In genomic region chr9:136833381-136834142, GRCh38 we compare ENCODE assay signal across 17 cellular contexts. TPM values are rescaled to one million over a fixed set of nuclear protein-coding genes. Genes with fewer than 3 reads are reported as not detected.
DNase-seq lines count a peak whose midpoint lies in the region; ATAC-seq and TF ChIP-seq lines count a peak whose summit lies in the region.
"Had no signal": no experiment of that assay in that cellular context is flagged by ENCODE, and none has a peak within 500 bp of the region (broad histone marks: within the 10 kb centered on the region; RNA-seq: fewer than 3 reads in every experiment).

No MANE protein-coding gene starts in this region.

- no peak overlapping the region for H3K4me2 ChIP-seq in neural progenitor cell
- H3K4me2 ChIP-seq: GM23338, PC-9 had no signal

- no peaks in the 10 kb centered on the region for H3K4me1 Mint-ChIP-seq in WTC11
- no peaks in the 10 kb centered on the region for H3K4me1 Mint-ChIP-seq in neural progenitor cell
- H3K4me1 Mint-ChIP-seq: CD4-positive, alpha-beta memory T cell; GM23338 had no signal

- H3K79me2 ChIP-seq in neural progenitor cell (ENCODE audit: low read depth), result no peaks in the 10 kb centered on the region

- peaks cover 29% of the 10 kb centered on the region for H3K36me3 Mint-ChIP-seq in WTC11
- peaks cover 10% of the 10 kb centered on the region for H3K36me3 Mint-ChIP-seq in neural progenitor cell

- CTCF ChIA-PET in WTC11 (lab: Charles Lee), result interaction anchor here (1.4 to 1.5 kb wide), 2 partner anchors 9 to 234 kb away, joined by 3 read pairs; partner anchors contain the start of gene AJM1

- H3K27me3 Mint-ChIP-seq in WTC11 (ENCODE audit: low read depth) (no peaks in the 10 kb centered on the region), neural progenitor cell (ENCODE audit: insufficient read depth, low read depth) (peaks cover 11% of the 10 kb centered on the region)
- H3K27me3 Mint-ChIP-seq: CD4-positive, alpha-beta memory T cell had no signal

- no peak overlapping the region for H2AFZ ChIP-seq in neural progenitor cell (replicated peaks)
- H2AFZ ChIP-seq: GM23338, PC-9 had no signal

- DNase-seq in HK-2 (ENCODE audit: unreplicated experiment) (peak; percentile 33), WTC11 (ENCODE audit: low spot score) (no peak), left ventricle myocardium inferior (peak; percentile 18), neural progenitor cell (ENCODE audit: low spot score) (no peak), psoas muscle (no peak), NCI-H1417 (lab: John Stamatoyannopoulos, UW) (no peak)
- DNase-seq in activated effector memory CD4-positive, alpha-beta T cell treated with anti-CD3 and anti-CD28 coated beads, Interleukin-2, amount 50 U/mL, for 16 hours, result no peak
- DNase-seq: BE2C, KBM-7, NCI-H146, NCI-H2081 treated with DMSO at 0.1 percent for 48 hours, NCI-H510A treated with DMSO at 0.1 percent for 48 hours had no signal

- peaks cover 7% of the 10 kb centered on the region for H4K20me1 ChIP-seq in neural progenitor cell (ENCODE audit: low read depth)

- TF ChIP-seq CTCF in WTC11 (IDR thresholded peaks at IDR 0.05) (no peak), left ventricle myocardium inferior (IDR thresholded peaks at IDR 0.05; ENCODE audit: borderline replicate concordance) (no peak), neural progenitor cell (IDR thresholded peaks at IDR 0.05) (no peak), psoas muscle (IDR thresholded peaks at IDR 0.05) (no peak)

- H3K27ac ChIP-seq in left ventricle myocardium inferior (replicated peaks), result no peak overlapping the region
- no peak overlapping the region for H3K27ac ChIP-seq in neural progenitor cell
- no peak overlapping the region for H3K27ac ChIP-seq in psoas muscle
- H3K27ac ChIP-seq: PC-9 had no signal

- H3K4me3 ChIP-seq in left ventricle myocardium inferior (no peak overlapping the region), neural progenitor cell (no peak overlapping the region), psoas muscle (no peak overlapping the region)
- H3K4me3 ChIP-seq: GM23338, PC-9 had no signal

- POLR2A ChIA-PET in WTC11 (lab: Charles Lee), result interaction anchor here (0.7 kb wide), 1 partner anchor 22 kb away, joined by 3 read pairs; no protein-coding TSS in a partner anchor

- H3K9ac ChIP-seq in neural progenitor cell, result no peak overlapping the region

- ATAC-seq in WTC11 (no peak), HG03460 (IDR thresholded peaks at IDR 0.05; ENCODE audit: unreplicated experiment) (no peak), psoas muscle (no peak)
- ATAC-seq: GM23338, HCT116 had no signal

- WGBS in psoas muscle, 3 donors, result 84 to 89% (median 86%) methylated on average over 17 to 18 of the region's 18 CpGs

- H3K4me1 ChIP-seq in left ventricle myocardium inferior (no peaks in the 10 kb centered on the region), neural progenitor cell (no peaks in the 10 kb centered on the region), psoas muscle (no peaks in the 10 kb centered on the region)
- H3K4me1 ChIP-seq: BE2C had no signal

- no peaks in the 10 kb centered on the region for H3K27me3 ChIP-seq in left ventricle myocardium inferior (ENCODE audit: low read depth)
- no peaks in the 10 kb centered on the region for H3K27me3 ChIP-seq in neural progenitor cell
- H3K27me3 ChIP-seq in psoas muscle (ENCODE audit: insufficient read depth in 3 of 3, low read length in 2 of 3), result no peaks in the 10 kb centered on the region
- H3K27me3 ChIP-seq: BE2C had no signal

- H3K27ac Mint-ChIP-seq in WTC11 (peak overlapping the region; percentile 26), neural progenitor cell (peak overlapping the region; percentile 38)
- H3K27ac Mint-ChIP-seq: CD4-positive, alpha-beta memory T cell; GM23338 had no signal

- H3K36me3 ChIP-seq in left ventricle myocardium inferior, result peaks cover 77% of the 10 kb centered on the region
- no peaks in the 10 kb centered on the region for H3K36me3 ChIP-seq in neural progenitor cell
- H3K36me3 ChIP-seq in psoas muscle (ENCODE audit: insufficient read depth in 1 of 2, low read depth in 1 of 2), result peaks cover 0 to 73% of the 10 kb centered on the region in 2 donors

- no peaks in the 10 kb centered on the region for H3K9me3 Mint-ChIP-seq in WTC11
- no peaks in the 10 kb centered on the region for H3K9me3 Mint-ChIP-seq in neural progenitor cell
- H3K9me3 Mint-ChIP-seq: CD4-positive, alpha-beta memory T cell; GM23338 had no signal

- peaks cover 3% of the 10 kb centered on the region for H3F3A ChIP-seq in neural progenitor cell (ENCODE audit: low read depth)

- intact Hi-C loops in left ventricle myocardium inferior (cut with micrococcal nuclease) (no loop called here), psoas muscle (cut with DNase I) (no loop called here)

- H3K9me3 ChIP-seq in left ventricle myocardium inferior (replicated peaks), result no peaks in the 10 kb centered on the region
- no peaks in the 10 kb centered on the region for H3K9me3 ChIP-seq in neural progenitor cell (ENCODE audit: low read depth)
- H3K9me3 ChIP-seq in psoas muscle, result no peaks in the 10 kb centered on the region
- H3K9me3 ChIP-seq: BE2C had no signal

- H3K4me3 Mint-ChIP-seq in WTC11, result no peak overlapping the region
- H3K4me3 Mint-ChIP-seq in neural progenitor cell, result no peak overlapping the region
- H3K4me3 Mint-ChIP-seq: CD4-positive, alpha-beta memory T cell; GM23338 had no signal

TF ChIP-seq in WTC11, 78 proteins besides CTCF, POLR2A, EP300 and RAD21 (continues in another document):
- no peak for TF ChIP-seq ERG (CRISPR knock-in tag; IDR thresholded peaks at IDR 0.05)
- no peak for TF ChIP-seq SOX15 (CRISPR knock-in tag; IDR thresholded peaks at IDR 0.05)
- TF ChIP-seq USF1 (CRISPR knock-in tag; IDR thresholded peaks at IDR 0.05), result no peak
- TF ChIP-seq ZNF121 (CRISPR knock-in tag; IDR thresholded peaks at IDR 0.05), result no peak
- no peak for TF ChIP-seq ZNF263 (CRISPR knock-in tag; IDR thresholded peaks at IDR 0.05; ENCODE audit: low read depth)

RNA-seq across cellular contexts. Expression of gene AJM1, which starts 8.7 kb away (rescaled TPM):
- 1.6 to 1.7 TPM (median 1.6 TPM) in 3 replicates for total RNA-seq in WTC11 (2021)
- 7.7 TPM for total RNA-seq in left ventricle myocardium inferior
- 0.77 TPM in 1 of 2 replicates, not detected in the other for total RNA-seq in neural progenitor cell (ENCODE audit: low replicate concordance)
- 1 to 10 TPM; 1.3 to 4.9 (median 3.5) TPM for total RNA-seq in psoas muscle
- 1 to 10 TPM; 1.6 to 2.0 (median 1.7) TPM for polyA plus RNA-seq in psoas muscle

RNA-seq across cellular contexts. Expression of gene PHPT1, which starts 15.6 kb away (rescaled TPM):
- total RNA-seq in WTC11 (2021) (138 to 176 TPM (median 173 TPM) in 3 replicates), left ventricle myocardium inferior (349 TPM), neural progenitor cell (ENCODE audit: low replicate concordance) (58.8 and 110 TPM in 2 replicates), psoas muscle (100 to 1,000 TPM; 154 to 272 (median 220) TPM)
- polyA plus RNA-seq in psoas muscle, result 100 to 1,000 TPM; 228 to 295 (median 288) TPM

RNA-seq across cellular contexts. Expression of gene MAMDC4, which starts 18.6 kb away (rescaled TPM):
- total RNA-seq in WTC11 (2021), result 6.7 to 12.1 TPM (median 10.9 TPM) in 3 replicates
- total RNA-seq in left ventricle myocardium inferior, result 13.4 TPM
- total RNA-seq in neural progenitor cell (ENCODE audit: low replicate concordance), result 2.6 and 8.3 TPM in 2 replicates
- total RNA-seq in psoas muscle, result 1 to 10 TPM; 1.7 to 4.7 (median 3.1) TPM
- 1 to 10 TPM; 2.1 to 7.9 (median 2.4) TPM for polyA plus RNA-seq in psoas muscle
- polyA plus RNA-seq: CD4-positive, alpha-beta memory T cell had no signal

RNA-seq across cellular contexts. Expression of gene RABL6, which starts 25.8 kb away (rescaled TPM):
- total RNA-seq in WTC11 (2021), result 134 to 171 TPM (median 139 TPM) in 3 replicates
- total RNA-seq in left ventricle myocardium inferior, result 64.1 TPM
- total RNA-seq in neural progenitor cell (ENCODE audit: low replicate concordance), result 71.2 and 148 TPM in 2 replicates
- total RNA-seq in psoas muscle, result 10 to 100 TPM; 74.4 to 90.5 (median 88.3) TPM
- polyA plus RNA-seq in psoas muscle, result 10 to 100 TPM; 73.0 to 82.5 (median 75.4) TPM

RNA-seq across cellular contexts. Expression of gene EDF1, which starts 32.5 kb away (rescaled TPM):
- total RNA-seq in WTC11 (2021) (312 to 334 TPM (median 328 TPM) in 3 replicates), left ventricle myocardium inferior (318 TPM), neural progenitor cell (ENCODE audit: low replicate concordance) (269 and 293 TPM in 2 replicates), psoas muscle (100 to 1,000 TPM; 254 to 371 (median 331) TPM)
- 100 to 1,000 TPM; 241 to 534 (median 365) TPM for polyA plus RNA-seq in psoas muscle

Comparison
In these comparisons a context has a peak if more than half of its experiments do, and no peak if none do; other contexts are left out.
1. DNase-seq: peak in HK-2 (single experiment) and left ventricle myocardium inferior (single experiment); none in WTC11 (single experiment), neural progenitor cell (single experiment), psoas muscle (0 of 2), activated effector memory CD4-positive, alpha-beta T cell treated with anti-CD3 and anti-CD28 coated beads, Interleukin-2, amount 50 U/mL, for 16 hours (single experiment) and NCI-H1417 (0 of 3).